ENCODE assay signal across 17 cellular contexts in genomic region chr14:33908540-33909223, GRCh38. TPM values are rescaled to one million over a fixed set of nuclear protein-coding genes. Genes with fewer than 3 reads are reported as not detected.
A peak's percentile ranks its signal among the peaks of the same experiment; 100 is the strongest.
DNase-seq lines count a peak whose midpoint lies in the region; ATAC-seq and TF ChIP-seq lines count a peak whose summit lies in the region.
"Had no signal": no experiment of that assay in that cellular context is flagged by ENCODE, and none has a peak within 500 bp of the region (broad histone marks: within the 10 kb centered on the region; RNA-seq: fewer than 3 reads in every experiment).

No MANE protein-coding gene starts in this region.

- DNase-seq in ELF-1 (ENCODE audit: low read depth, low spot score) (peak; percentile 42), Karpas-422 (peak; percentile 80), chondrocyte (ENCODE audit: low spot score) (no peak), HCEC 1CT (no peak), DMS153 treated with DMSO at 0.1 percent for 48 hours (lab: John Stamatoyannopoulos, UW; ENCODE audit: unreplicated experiment) (no peak)
- DNase-seq: activated T-cell treated with anti-CD3 and anti-CD28 coated beads, Interleukin-2, amount 50 U/mL, for 72 hours; central memory CD4-positive, alpha-beta T cell; GF-D8; head of caudate nucleus; naive thymus-derived CD8-positive, alpha-beta T cell; NCI-H1417 treated with DMSO at 0.1 percent for 48 hours; NCI-H345 had no signal

- no peaks in the 10 kb centered on the region for H4K20me1 ChIP-seq in Karpas-422 (ENCODE audit: insufficient read depth, low read depth, low read length)

- no peak overlapping the region for H3K4me3 Mint-ChIP-seq in chondrocyte (ENCODE audit: unreplicated experiment)
- H3K4me3 Mint-ChIP-seq: activated T-cell treated with anti-CD3 and anti-CD28 coated beads, Interleukin-2, amount 50 U/mL, for 72 hours; IgD-negative memory B cell; naive thymus-derived CD8-positive, alpha-beta T cell had no signal

- no peak for TF ChIP-seq RAD21 in liver (IDR thresholded peaks at IDR 0.05)

- no peak overlapping the region for H3K4me2 ChIP-seq in Karpas-422 (ENCODE audit: low read depth, low read length, poor library complexity, severe bottlenecking)

- H3K27ac ChIP-seq in Karpas-422 (ENCODE audit: low read length) (no peak overlapping the region), liver (ENCODE audit: low read depth in 1 of 2, low read length in 2 of 2) (no peak overlapping the region)
- H3K27ac ChIP-seq: RWPE1, thoracic aorta had no signal

- H3K27me3 Mint-ChIP-seq in chondrocyte (ENCODE audit: low read depth) = peaks cover 14% of the 10 kb centered on the region
- H3K27me3 Mint-ChIP-seq: IgD-negative memory B cell; naive thymus-derived CD8-positive, alpha-beta T cell had no signal

- TF ChIP-seq CTCF in chondrocyte (IDR thresholded peaks at IDR 0.05) (peak; percentile 26), liver (IDR thresholded peaks at IDR 0.05; ENCODE audit: low read depth, low read length, missing input control) (peak; percentile 11)

- H3K36me3 ChIP-seq in Karpas-422 (ENCODE audit: insufficient read depth, low read length) (no peaks in the 10 kb centered on the region), liver (ENCODE audit: control insufficient read depth in 4 of 4, insufficient read depth in 3 of 4, low read depth in 1 of 4, low read length in 3 of 4) (no peaks in the 10 kb centered on the region)
- H3K36me3 ChIP-seq: thoracic aorta had no signal

- H3K4me3 ChIP-seq in Karpas-422 (ENCODE audit: low read length) = no peak overlapping the region
- H3K4me3 ChIP-seq in liver (ENCODE audit: low read depth in 1 of 3, low read length in 3 of 3) = no peak overlapping the region
- H3K4me3 ChIP-seq: thoracic aorta had no signal

- 75% methylated on average over 13 of the region's 13 CpGs for WGBS in liver

- H3K9me3 ChIP-seq in Karpas-422 (ENCODE audit: low read length) (no peaks in the 10 kb centered on the region), liver (ENCODE audit: control insufficient read depth in 4 of 4, low read length in 3 of 4) (no peaks in the 10 kb centered on the region)
- H3K9me3 ChIP-seq: thoracic aorta had no signal

- ATAC-seq in HG02759 (IDR thresholded peaks at IDR 0.05; ENCODE audit: unreplicated experiment) = no peak
- ATAC-seq: activated T-cell treated with anti-CD3 and anti-CD28 coated beads, Interleukin-2, amount 50 U/mL, for 72 hours; naive thymus-derived CD8-positive, alpha-beta T cell had no signal

- no peaks in the 10 kb centered on the region for H3K36me3 Mint-ChIP-seq in chondrocyte (ENCODE audit: low read depth)
- H3K36me3 Mint-ChIP-seq: IgD-negative memory B cell; naive thymus-derived CD8-positive, alpha-beta T cell had no signal

- no peak overlapping the region for H2AFZ ChIP-seq in Karpas-422 (ENCODE audit: low read length)

- H3K9ac ChIP-seq in Karpas-422 (ENCODE audit: low read length) = no peak overlapping the region
- H3K9ac ChIP-seq in liver (ENCODE audit: low read depth in 1 of 2, low read length in 2 of 2) = no peak overlapping the region

- no peaks in the 10 kb centered on the region for H3K9me3 Mint-ChIP-seq in chondrocyte (ENCODE audit: low read depth)
- H3K9me3 Mint-ChIP-seq: activated T-cell treated with anti-CD3 and anti-CD28 coated beads, Interleukin-2, amount 50 U/mL, for 72 hours; IgD-negative memory B cell; naive thymus-derived CD8-positive, alpha-beta T cell had no signal

- no peaks in the 10 kb centered on the region for H3K79me2 ChIP-seq in Karpas-422 (ENCODE audit: low read length)

- no peaks in the 10 kb centered on the region for H3K9me2 ChIP-seq in Karpas-422 (replicated peaks; ENCODE audit: insufficient read depth, low read length)

- H3K27me3 ChIP-seq in Karpas-422 (ENCODE audit: low read length) (no peaks in the 10 kb centered on the region), liver (ENCODE audit: control insufficient read depth in 4 of 4, insufficient read depth in 4 of 4, low read length in 3 of 4) (peaks cover 0 to 3% (median 0%) of the 10 kb centered on the region in 4 donors)

- H3K4me1 Mint-ChIP-seq in chondrocyte (ENCODE audit: low read depth) = no peaks in the 10 kb centered on the region
- H3K4me1 Mint-ChIP-seq: IgD-negative memory B cell; naive thymus-derived CD8-positive, alpha-beta T cell had no signal

- H3K4me1 ChIP-seq in Karpas-422 (ENCODE audit: low read length) (peaks cover 27% of the 10 kb centered on the region), liver (ENCODE audit: control insufficient read depth in 4 of 4, insufficient read depth in 4 of 4, low read length in 3 of 4) (peaks cover 0 to 5% (median 4%) of the 10 kb centered on the region in 4 donors)

- H3K27ac Mint-ChIP-seq in chondrocyte (ENCODE audit: unreplicated experiment) = no peak overlapping the region
- H3K27ac Mint-ChIP-seq: activated T-cell treated with anti-CD3 and anti-CD28 coated beads, Interleukin-2, amount 50 U/mL, for 72 hours; IgD-negative memory B cell had no signal

TF ChIP-seq in liver, 16 proteins besides CTCF, POLR2A, EP300 and RAD21:
- TF ChIP-seq GABPA (IDR thresholded peaks at IDR 0.05 in 1 of 2, conservative IDR thresholded peaks at IDR 0.05 in 1 of 2) (no peak), MAX (IDR thresholded peaks at IDR 0.05) (no peak), HNF4G (IDR thresholded peaks at IDR 0.05) (no peak), ZBTB33 (IDR thresholded peaks at IDR 0.05) (no peak), EGR1 (IDR thresholded peaks at IDR 0.05; ENCODE audit: low read depth in 2 of 2) (no peak), FOXA2 (IDR thresholded peaks at IDR 0.05) (no peak), YY1 (IDR thresholded peaks at IDR 0.05) (no peak), JUND (IDR thresholded peaks at IDR 0.05) (no peak), SP1 (IDR thresholded peaks at IDR 0.05) (no peak), NR2F2 (IDR thresholded peaks at IDR 0.05) (no peak), REST (IDR thresholded peaks at IDR 0.05) (no peak), RXRA (IDR thresholded peaks at IDR 0.05) (no peak), FOXA1 (IDR thresholded peaks at IDR 0.05) (no peak), ATF3 (IDR thresholded peaks at IDR 0.05) (no peak), HNF4A (conservative IDR thresholded peaks at IDR 0.05) (no peak), TAF1 (conservative IDR thresholded peaks at IDR 0.05) (no peak)

RNA-seq across cellular contexts. Expression of gene EGLN3, which starts 42.2 kb away (rescaled TPM):
- 0.22 TPM in 1 of 2 replicates, not detected in the other for total RNA-seq in Karpas-422 (2014; rRNA removed; shearing (Covaris generic); ENCODE audit: low replicate concordance)
- 2.8 TPM in 2 of 3 replicates, not detected in the other for total RNA-seq in chondrocyte
- total RNA-seq in liver = 1 to 10 TPM; 1.6 to 2.3 TPM
- polyA plus RNA-seq in liver = 1 to 10 TPM; 1.3 to 1.4 TPM

Comparison
In these comparisons a context has a peak if more than half of its experiments do, and no peak if none do; other contexts are left out.
1. DNase-seq: peak in ELF-1 (single experiment) and Karpas-422 (single experiment); none in chondrocyte (single experiment), HCEC 1CT (single experiment) and DMS153 treated with DMSO at 0.1 percent for 48 hours (single experiment).